1 cellular context compared by ENCODE assay signal in genomic region chr7:64308019-64308275, GRCh38.
TF ChIP-seq lines count a peak whose summit lies in the region.

No MANE protein-coding gene starts in this region.

TF ChIP-seq in HepG2, 621 proteins besides CTCF, POLR2A, EP300 and RAD21 (continued from another document):
- no peak for TF ChIP-seq ARID4A (CRISPR knock-in tag; IDR thresholded peaks at IDR 0.05; ENCODE audit: borderline replicate concordance)
- no peak for TF ChIP-seq ZNF510 (CRISPR knock-in tag; IDR thresholded peaks at IDR 0.05; ENCODE audit: low read depth)
- no peak for TF ChIP-seq ZNF839 (CRISPR knock-in tag; IDR thresholded peaks at IDR 0.05; ENCODE audit: borderline replicate concordance)
- no peak for TF ChIP-seq ZNF703 (CRISPR knock-in tag; IDR thresholded peaks at IDR 0.05; ENCODE audit: borderline replicate concordance)
